ENCODE assay signal across 22 cellular contexts in the genomic region with DNA sequence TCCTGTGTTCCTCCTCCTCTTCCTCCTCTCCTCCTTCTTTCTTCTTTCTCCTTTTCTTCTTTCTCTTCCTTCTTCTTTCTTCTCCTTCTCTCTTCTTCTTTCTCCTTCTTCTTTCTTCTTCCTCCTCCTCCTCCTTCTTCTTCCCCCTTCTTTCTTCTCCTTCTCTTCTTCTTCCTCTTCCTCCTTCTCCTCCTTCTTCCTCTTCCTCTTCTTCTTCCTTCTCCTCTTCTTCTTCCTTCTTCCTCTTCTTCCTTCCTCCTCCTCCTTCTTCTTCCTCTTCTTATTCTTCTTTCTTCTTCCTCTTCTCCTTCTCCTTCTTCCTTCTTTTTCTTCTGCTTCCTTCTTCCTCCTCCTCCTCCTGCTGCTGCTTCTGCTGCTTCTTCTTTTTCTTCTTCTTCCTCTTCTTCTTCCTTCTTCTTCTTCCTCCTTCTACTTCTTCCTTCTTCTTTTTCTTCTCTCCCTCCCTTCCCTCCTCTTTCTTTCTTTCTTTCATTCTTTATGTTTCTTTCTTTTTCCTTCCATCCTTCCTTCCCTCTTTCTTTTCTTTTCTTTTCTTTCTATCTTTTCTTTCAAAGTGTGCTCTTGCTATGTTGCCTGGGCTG.
"Had no signal": no experiment of that assay in that cellular context is flagged by ENCODE, and none has a peak within 500 bp of the region (broad histone marks: within the 10 kb centered on the region; RNA-seq: fewer than 3 reads in every experiment).

No MANE protein-coding gene starts in this region.

- H3K4me3 ChIP-seq: coronary artery, heart right ventricle, lower lobe of right lung, neural progenitor cell, thoracic aorta, vagina had no signal

- H3K4me3 Mint-ChIP-seq: activated CD8-positive, alpha-beta T cell treated with anti-CD3 and anti-CD28 coated beads, Interleukin-2, amount 10 ng/mL, durations not matched to agents 7 days and 5 days; activated naive CD8-positive, alpha-beta T cell; naive thymus-derived CD4-positive, alpha-beta T cell; neural progenitor cell; T-helper 2 cell treated with Interferon-gamma antibody and Interleukin-4, amounts not matched to agents 5 μg/mL and 100 μg/mL, for 36 hours; type B pancreatic cell had no signal

- H3K4me1 ChIP-seq: lower lobe of right lung, neural progenitor cell, vagina had no signal

- H3K36me3 Mint-ChIP-seq: neural progenitor cell had no signal

- H3K36me3 ChIP-seq: heart right ventricle, lower lobe of right lung, neural progenitor cell, thoracic aorta, vagina had no signal

- H3K9me3 ChIP-seq: lower lobe of right lung, thoracic aorta, vagina had no signal

- DNase-seq: activated CD4-positive, alpha-beta T cell treated with anti-CD3 and anti-CD28 coated beads for 1 hour; activated CD4-positive, alpha-beta T cell treated with anti-CD3 and anti-CD28 coated beads, Interleukin-2, amount 50 U/mL, for 1 hour; activated CD8-positive, alpha-beta T cell treated with anti-CD3 and anti-CD28 coated beads, Interleukin-2, amount 10 ng/mL, durations not matched to agents 7 days and 5 days; activated naive CD4-positive, alpha-beta T cell; activated T-cell treated with anti-CD3 and anti-CD28 coated beads, Interleukin-2, amount 50 U/mL, for 1 hour; amniotic stem cell; cerebellar nuclear complex; foreskin fibroblast; heart right ventricle; lower lobe of right lung; naive thymus-derived CD4-positive, alpha-beta T cell; stimulated activated CD4-positive, alpha-beta T cell treated with anti-CD3 and anti-CD28 coated beads, Interleukin-2, amount 100 ng/mL, for 48 hours; stimulated activated CD8-positive, alpha-beta memory T cell treated with anti-CD3 and anti-CD28 coated beads, Interleukin-4, amount 100 ng/mL, for 48 hours; stimulated activated naive CD4-positive, alpha-beta T cell treated with Interleukin-2 at 50 U/mL for 16 hours had no signal

- ATAC-seq: activated CD8-positive, alpha-beta T cell treated with anti-CD3 and anti-CD28 coated beads, Interleukin-2, amount 10 ng/mL, durations not matched to agents 7 days and 5 days; heart right ventricle; lower lobe of right lung; naive thymus-derived CD4-positive, alpha-beta T cell had no signal

- H3K27ac ChIP-seq: coronary artery, heart right ventricle, lower lobe of right lung, neural progenitor cell, thoracic aorta, vagina, VCaP had no signal

- H3K27ac Mint-ChIP-seq: activated CD8-positive, alpha-beta T cell treated with anti-CD3 and anti-CD28 coated beads, Interleukin-2, amount 10 ng/mL, durations not matched to agents 7 days and 5 days; activated naive CD8-positive, alpha-beta T cell; neural progenitor cell; T-helper 2 cell treated with Interferon-gamma antibody and Interleukin-4, amounts not matched to agents 5 μg/mL and 100 μg/mL, for 36 hours; type B pancreatic cell had no signal

- H3K9me3 Mint-ChIP-seq: neural progenitor cell; T-helper 2 cell treated with Interferon-gamma antibody and Interleukin-4, amounts not matched to agents 5 μg/mL and 100 μg/mL, for 36 hours; type B pancreatic cell had no signal

- H3K27me3 Mint-ChIP-seq: activated naive CD8-positive, alpha-beta T cell; naive thymus-derived CD4-positive, alpha-beta T cell; type B pancreatic cell had no signal

- H3K4me1 Mint-ChIP-seq: naive thymus-derived CD4-positive, alpha-beta T cell; neural progenitor cell had no signal
